ENCODE assay signal across 27 cellular contexts in genomic region chr4:68948985-68949384, GRCh38. TPM values are rescaled to one million over a fixed set of nuclear protein-coding genes. Genes with fewer than 3 reads are reported as not detected.
DNase-seq lines count a peak whose midpoint lies in the region; ATAC-seq, FAIRE-seq and TF ChIP-seq lines count a peak whose summit lies in the region.
"Had no signal": no experiment of that assay in that cellular context is flagged by ENCODE, and none has a peak within 500 bp of the region (broad histone marks: within the 10 kb centered on the region; RNA-seq: fewer than 3 reads in every experiment).

No MANE protein-coding gene starts in this region.

- H3K9me3 ChIP-seq in kidney (ENCODE audit: control insufficient read depth in 1 of 2, low read length in 2 of 2) (no peaks in the 10 kb centered on the region), small intestine (ENCODE audit: control insufficient read depth, low read depth) (no peaks in the 10 kb centered on the region), mesenchymal stem cell (ENCODE audit: control insufficient read depth, low read length) (no peaks in the 10 kb centered on the region)
- H3K9me3 ChIP-seq: HAP-1 had no signal

- intact Hi-C loops in Calu3 (cut with micrococcal nuclease; ENCODE audit: unreplicated experiment) (no loop called here), kidney (cut with DNase I) (no loop called here)

- no peak overlapping the region for H3K18ac ChIP-seq in mesendoderm (ENCODE audit: low read length)
- no peak overlapping the region for H3K18ac ChIP-seq in mesenchymal stem cell (ENCODE audit: low read depth in 1 of 2, low read length in 2 of 2)

- H2BK120ac ChIP-seq in mesendoderm (ENCODE audit: low read depth, low read length): no peak overlapping the region
- no peak overlapping the region for H2BK120ac ChIP-seq in mesenchymal stem cell (ENCODE audit: low read depth, low read length)

- CTCF ChIA-PET in Calu3 (lab: Charles Lee): interaction anchor here (0.6 kb wide), 1 partner anchor 172 kb away, joined by 5 read pairs; no protein-coding TSS in a partner anchor

- H3K36me3 ChIP-seq in kidney (ENCODE audit: control insufficient read depth in 1 of 2, insufficient read depth in 2 of 2, low read length in 2 of 2) (no peaks in the 10 kb centered on the region), mesendoderm (ENCODE audit: control insufficient read depth, insufficient read depth, low read length) (no peaks in the 10 kb centered on the region), small intestine (ENCODE audit: control insufficient read depth in 2 of 2, insufficient read depth in 2 of 2, low read length in 2 of 2) (no peaks in the 10 kb centered on the region), mesenchymal stem cell (ENCODE audit: control insufficient read depth in 1 of 2, insufficient read depth in 2 of 2, low read depth in 1 of 2, low read length in 2 of 2) (no peaks in the 10 kb centered on the region)
- H3K36me3 ChIP-seq: HAP-1 had no signal

- H3K79me1 ChIP-seq in mesendoderm (ENCODE audit: low read length) (no peaks in the 10 kb centered on the region), mesenchymal stem cell (replicated peaks; ENCODE audit: low read length, poor library complexity, severe bottlenecking) (no peaks in the 10 kb centered on the region)

- H4K8ac ChIP-seq in mesendoderm (ENCODE audit: low read depth, low read length) (no peak overlapping the region), mesenchymal stem cell (ENCODE audit: low read length) (no peak overlapping the region)

- H2BK12ac ChIP-seq in mesenchymal stem cell (ENCODE audit: low read length in 2 of 2): no peak overlapping the region

- H3K4ac ChIP-seq in mesendoderm (ENCODE audit: low read depth, low read length): no peak overlapping the region
- H3K4ac ChIP-seq in mesenchymal stem cell (ENCODE audit: low read depth in 1 of 2, low read length in 2 of 2): no peak overlapping the region

- WGBS in mesendoderm (ENCODE audit: extremely low coverage, insufficient coverage, low lambda C conversion rate): no CpG with 5 or more reads among the region's 3 CpGs
- WGBS in small intestine, 3 donors: 10 to 53% (median 38%) methylated on average over 3 of the region's 3 CpGs
- WGBS in mesenchymal stem cell: 81% methylated on average over 1 of the region's 3 CpGs

- no peak for FAIRE-seq in kidney (lab: Jason Lieb, UNC)
- no peak for FAIRE-seq in small intestine (lab: Jason Lieb, UNC)

- H3K9ac ChIP-seq in kidney (ENCODE audit: low read length in 2 of 2) (peak overlapping the region in 1 of 2 donors; percentile 37), mesendoderm (ENCODE audit: low read length) (no peak overlapping the region), mesenchymal stem cell (ENCODE audit: low read length) (no peak overlapping the region)
- H3K9ac ChIP-seq: KMS-11 had no signal

- H3K4me2 ChIP-seq in mesendoderm (ENCODE audit: low read length) (no peak overlapping the region), mesenchymal stem cell (ENCODE audit: low read length, poor library complexity, severe bottlenecking) (no peak overlapping the region)
- H3K4me2 ChIP-seq: GM23338, KMS-11 had no signal

- peak overlapping the region; percentile 12 to 42 for H3K27ac ChIP-seq in kidney (ENCODE audit: low read depth in 2 of 2, low read length in 2 of 2)
- no peak overlapping the region for H3K27ac ChIP-seq in mesendoderm (ENCODE audit: low read depth, low read length)
- peak overlapping the region; percentile 34 to 73 for H3K27ac ChIP-seq in small intestine (ENCODE audit: low read depth in 1 of 2, low read length in 1 of 2)
- H3K27ac ChIP-seq in mesenchymal stem cell (ENCODE audit: low read length, poor library complexity, severe bottlenecking): no peak overlapping the region
- H3K27ac ChIP-seq: KMS-11, RWPE1 had no signal

- H3K56ac ChIP-seq in mesendoderm (ENCODE audit: low read length): no peak overlapping the region

- H3K27me3 ChIP-seq in mesendoderm (ENCODE audit: insufficient read depth, low read length, poor library complexity) (no peaks in the 10 kb centered on the region), small intestine (ENCODE audit: control insufficient read depth in 2 of 2, insufficient read depth in 2 of 2, low read length in 2 of 2) (no peaks in the 10 kb centered on the region), mesenchymal stem cell (ENCODE audit: control insufficient read depth in 1 of 2, insufficient read depth in 1 of 2, low read length in 2 of 2) (no peaks in the 10 kb centered on the region)

- H3K27me3 Mint-ChIP-seq in Calu3 (ENCODE audit: unreplicated experiment): no peaks in the 10 kb centered on the region
- H3K27me3 Mint-ChIP-seq: IgD-negative memory B cell had no signal

- H2AK5ac ChIP-seq in mesendoderm (ENCODE audit: low read length) (no peak overlapping the region), mesenchymal stem cell (ENCODE audit: low read length, severe bottlenecking) (no peak overlapping the region)

- peaks cover 0 to 2% of the 10 kb centered on the region in 2 donors for H3K4me1 ChIP-seq in kidney (ENCODE audit: control insufficient read depth in 1 of 2, insufficient read depth in 1 of 2, low read depth in 1 of 2, low read length in 2 of 2)
- H3K4me1 ChIP-seq in mesendoderm (ENCODE audit: control insufficient read depth, low read depth, low read length): no peaks in the 10 kb centered on the region
- no peaks in the 10 kb centered on the region for H3K4me1 ChIP-seq in small intestine (ENCODE audit: control insufficient read depth in 2 of 2, insufficient read depth in 1 of 2, low read depth in 1 of 2, low read length in 1 of 2)
- no peaks in the 10 kb centered on the region for H3K4me1 ChIP-seq in mesenchymal stem cell (ENCODE audit: control insufficient read depth, insufficient read depth, low read depth, low read length)
- H3K4me1 ChIP-seq: HAP-1 had no signal

- H2BK5ac ChIP-seq in mesendoderm (ENCODE audit: low read length) (no peak overlapping the region), mesenchymal stem cell (ENCODE audit: low read depth, low read length, poor library complexity, severe bottlenecking) (no peak overlapping the region)

- H4K91ac ChIP-seq in mesenchymal stem cell (ENCODE audit: low read length): no peak overlapping the region

- H3K23ac ChIP-seq in mesendoderm (ENCODE audit: low read length) (no peak overlapping the region), mesenchymal stem cell (ENCODE audit: low read length in 2 of 2) (no peak overlapping the region)

- ATAC-seq in HG02981 (IDR thresholded peaks at IDR 0.05; ENCODE audit: unreplicated experiment): no peak
- ATAC-seq: GM23338 had no signal

- H3K4me1 Mint-ChIP-seq in Calu3 (ENCODE audit: low read depth, unreplicated experiment): peaks cover 19% of the 10 kb centered on the region
- H3K4me1 Mint-ChIP-seq: IgD-negative memory B cell had no signal

- no TSS peak for BruUV-seq in Calu3 (replicated peaks; lab: Mats Ljungman, UMichigan)

- no peak overlapping the region for H3K14ac ChIP-seq in mesenchymal stem cell (ENCODE audit: low read length in 2 of 2)

- no peak overlapping the region for H3K27ac Mint-ChIP-seq in Calu3 (ENCODE audit: unreplicated experiment)
- H3K27ac Mint-ChIP-seq: GM23338, HFFc6, IgD-negative memory B cell had no signal

- TF ChIP-seq CTCF in Calu3 (IDR thresholded peaks at IDR 0.05; ENCODE audit: unreplicated experiment) (no peak), kidney (IDR thresholded peaks at IDR 0.05; ENCODE audit: borderline replicate concordance, extremely low read depth, insufficient read depth) (no peak)

- peak overlapping the region; percentile 30 for H3K4me3 Mint-ChIP-seq in Calu3 (ENCODE audit: low read depth, unreplicated experiment)
- H3K4me3 Mint-ChIP-seq: GM23338, HFFc6, IgD-negative memory B cell had no signal

- H4K5ac ChIP-seq in mesendoderm (ENCODE audit: low read length): no peak overlapping the region

- H3K79me2 ChIP-seq in mesendoderm (ENCODE audit: control insufficient read depth, insufficient read depth, low read length): no peaks in the 10 kb centered on the region

- H3K4me3 ChIP-seq in kidney (ENCODE audit: low read length in 2 of 2) (peak overlapping the region; percentile 71 to 79), mesendoderm (ENCODE audit: low read length) (no peak overlapping the region), small intestine (ENCODE audit: low read depth in 1 of 2, low read length in 2 of 2) (peak overlapping the region in 1 of 2 donors; percentile 70), mesenchymal stem cell (ENCODE audit: insufficient read depth in 1 of 2, low read depth in 1 of 2, low read length in 2 of 2) (no peak overlapping the region)
- H3K4me3 ChIP-seq: GM23338, HAP-1 had no signal

- H3K9me3 Mint-ChIP-seq in Calu3 (ENCODE audit: low read depth, unreplicated experiment): no peaks in the 10 kb centered on the region
- H3K9me3 Mint-ChIP-seq: GM23338, HFFc6 had no signal

- no peak overlapping the region for H2BK15ac ChIP-seq in mesendoderm (replicated peaks; ENCODE audit: low read depth)
- no peak overlapping the region for H2BK15ac ChIP-seq in mesenchymal stem cell (ENCODE audit: low read depth, poor library complexity, severe bottlenecking)

- no peaks in the 10 kb centered on the region for H3K36me3 Mint-ChIP-seq in Calu3 (ENCODE audit: insufficient read depth, unreplicated experiment)
- H3K36me3 Mint-ChIP-seq: IgD-negative memory B cell had no signal

- DNase-seq in Calu3: no peak
- no peak for DNase-seq in kidney
- peak; percentile 18 for DNase-seq in mesendoderm
- no peak for DNase-seq in small intestine
- DNase-seq in NCI-H446 treated with DMSO at 0.1 percent for 48 hours (lab: John Stamatoyannopoulos, UW): no peak
- no peak for DNase-seq in activated naive CD4-positive, alpha-beta T cell (lab: John Stamatoyannopoulos, UW)
- no peak for DNase-seq in mesenchymal stem cell
- DNase-seq: 8988T, ACHN, DMS53, HFFc6, MM.1S, NCI-H1417, NCI-H1694, NCI-H2029 treated with DMSO at 0.1 percent for 48 hours, NCI-H69, SHP77 treated with DMSO at 0.1 percent for 48 hours had no signal

- H2AFZ ChIP-seq in mesenchymal stem cell (ENCODE audit: low read depth, low read length): no peak overlapping the region
- H2AFZ ChIP-seq: GM23338 had no signal

RNA-seq across cellular contexts. Expression of gene UGT2A3, which starts 2.6 kb away (rescaled TPM):
- 2.9 and 5.2 TPM in 2 replicates for total RNA-seq in Calu3 (2022)
- total RNA-seq in kidney: 57.7 TPM
- 27.1 TPM for polyA plus RNA-seq in kidney (ENCODE audit: insufficient read depth, low read depth, low replicate concordance)
- not detected for polyA plus RNA-seq in mesendoderm (2013, experiment 1 of 2)
- not detected for polyA plus RNA-seq in mesendoderm (2013, experiment 2 of 2)
- polyA plus RNA-seq in small intestine: 100 to 1,000 TPM in 1 of 3 donors, 10 to 100 TPM in 2; 41.2 to 102 (median 90.0) TPM
- not detected for polyA plus RNA-seq in mesenchymal stem cell (2013, experiment 1 of 2)
- polyA plus RNA-seq in mesenchymal stem cell (2013, experiment 2 of 2): not detected
- total RNA-seq: Daoy, G401, GM23338, HFFc6, NCI-H460 had no signal
- polyA plus RNA-seq: BJ, GM23338, IgD-negative memory B cell had no signal

Comparison
In these comparisons a context has a peak if more than half of its experiments do, and no peak if none do; other contexts are left out.
1. H3K27ac ChIP-seq: peak in kidney (2 of 2) and small intestine (2 of 2); none in mesendoderm (single experiment) and mesenchymal stem cell (single experiment).
2. H3K4me3 ChIP-seq: peak in kidney (2 of 2); none in mesendoderm (single experiment) and mesenchymal stem cell (0 of 2).